Comparison of ENCODE assay signal across 1 cellular context in the genomic region with DNA sequence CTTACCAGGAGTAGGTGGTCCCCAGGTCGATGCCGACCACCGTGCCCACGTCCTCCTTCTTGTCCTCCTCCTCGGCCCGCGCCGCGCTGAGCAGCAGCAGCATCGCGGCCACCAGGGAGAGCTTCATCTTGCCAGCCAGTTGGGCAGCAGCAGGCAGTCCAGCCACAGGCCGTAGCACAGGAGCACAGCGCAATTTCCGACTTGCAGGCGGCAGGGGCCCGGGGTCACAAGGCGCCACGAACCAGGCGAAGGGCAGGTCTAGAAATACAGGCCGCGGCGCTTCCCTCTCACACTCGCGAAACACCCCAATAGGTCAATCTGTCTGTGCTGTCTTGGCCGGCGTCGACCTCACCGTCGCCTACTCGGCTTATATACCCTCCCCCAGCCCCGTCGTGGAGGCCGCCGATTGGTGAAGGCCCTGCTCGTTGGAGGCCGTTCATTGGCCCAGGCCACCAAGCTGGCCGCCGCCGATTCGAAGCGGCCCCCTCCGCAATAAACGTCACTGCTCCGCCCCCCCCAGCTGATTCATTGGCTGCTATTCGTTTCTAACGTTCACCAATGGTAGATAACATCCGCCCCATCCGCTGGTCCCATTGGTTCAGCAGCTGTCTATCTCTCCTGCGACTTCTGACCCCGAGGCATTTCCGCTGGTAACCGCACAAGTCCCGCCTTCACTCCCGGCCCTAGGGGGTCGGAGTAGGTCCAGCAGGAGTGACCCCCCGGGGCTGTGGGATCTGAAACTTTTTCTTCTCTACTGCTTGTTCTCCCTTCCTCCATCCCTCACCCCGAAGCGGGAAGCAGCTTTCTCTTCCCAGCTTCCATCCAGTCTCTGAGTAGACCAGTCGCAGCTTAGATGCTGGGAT.
TF ChIP-seq lines count a peak whose summit lies in the region.

TSS of gene HSPA5 (minus strand) at position 344 of the 863 bp plus-strand sequence. CDS start at position 127, 217 bp downstream.

TF ChIP-seq in HepG2, 621 proteins besides CTCF, POLR2A, EP300 and RAD21 (continued from another document and continues in another):
- TF ChIP-seq HNF1A (IDR thresholded peaks at IDR 0.05; ENCODE audit: low read depth): no peak; the same call in 1 of the 2 replicates
- peak; percentile 42; the same call in 1 of the 2 replicates for TF ChIP-seq HNF1A (CRISPR knock-in tag; IDR thresholded peaks at IDR 0.05; ENCODE audit: borderline replicate concordance)
- TF ChIP-seq ZNF10 (CRISPR knock-in tag; IDR thresholded peaks at IDR 0.05; ENCODE audit: borderline replicate concordance, low read depth): no peak
- no peak for TF ChIP-seq AHDC1 (CRISPR knock-in tag; IDR thresholded peaks at IDR 0.05; ENCODE audit: borderline replicate concordance)
- TF ChIP-seq ZSCAN12 (CRISPR knock-in tag; IDR thresholded peaks at IDR 0.05): no peak
- TF ChIP-seq ZNF362 (CRISPR knock-in tag; IDR thresholded peaks at IDR 0.05; ENCODE audit: borderline replicate concordance): no peak
- no peak for TF ChIP-seq ZNF124 (CRISPR knock-in tag; IDR thresholded peaks at IDR 0.05)
- 0 out of 2 replicates have a peak, but pooled peaks have one; percentile 22 for TF ChIP-seq E2F5 (CRISPR knock-in tag; conservative IDR thresholded peaks at IDR 0.05)
- no peak for TF ChIP-seq NFE2L2 (IDR thresholded peaks at IDR 0.05; ENCODE audit: low read length)
- TF ChIP-seq, protein P1, sequence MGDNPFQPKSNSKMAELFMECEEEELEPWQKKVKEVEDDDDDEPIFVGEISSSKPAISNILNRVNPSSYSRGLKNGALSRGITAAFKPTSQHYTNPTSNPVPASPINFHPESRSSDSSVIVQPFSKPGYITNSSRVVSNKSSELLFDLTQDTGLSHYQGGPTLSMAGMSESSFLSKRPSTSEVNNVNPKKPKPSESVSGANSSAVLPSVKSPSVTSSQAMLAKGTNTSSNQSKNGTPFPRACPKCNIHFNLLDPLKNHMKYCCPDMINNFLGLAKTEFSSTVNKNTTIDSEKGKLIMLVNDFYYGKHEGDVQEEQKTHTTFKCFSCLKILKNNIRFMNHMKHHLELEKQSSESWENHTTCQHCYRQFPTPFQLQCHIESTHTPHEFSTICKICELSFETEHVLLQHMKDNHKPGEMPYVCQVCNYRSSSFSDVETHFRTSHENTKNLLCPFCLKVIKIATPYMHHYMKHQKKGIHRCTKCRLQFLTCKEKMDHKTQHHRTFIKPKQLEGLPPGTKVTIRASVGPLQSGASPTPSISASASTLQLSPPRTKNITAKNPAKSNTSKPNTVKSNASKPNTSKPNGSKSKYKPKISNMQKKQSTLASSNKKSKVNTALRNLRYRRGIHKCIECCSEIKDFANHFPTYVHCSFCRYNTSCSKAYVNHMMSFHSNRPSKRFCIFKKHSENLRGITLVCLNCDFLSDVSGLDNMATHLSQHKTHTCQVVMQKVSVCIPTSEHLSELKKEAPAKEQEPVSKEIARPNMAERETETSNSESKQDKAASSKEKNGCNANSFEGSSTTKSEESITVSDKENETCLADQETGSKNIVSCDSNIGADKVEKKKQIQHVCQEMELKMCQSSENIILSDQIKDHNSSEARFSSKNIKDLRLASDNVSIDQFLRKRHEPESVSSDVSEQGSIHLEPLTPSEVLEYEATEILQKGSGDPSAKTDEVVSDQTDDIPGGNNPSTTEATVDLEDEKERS (CRISPR knock-in tag; IDR thresholded peaks at IDR 0.05): peak; percentile 42; the same call in 1 of the 2 replicates
- peak; percentile 77; the same call in 1 of the 2 replicates for TF ChIP-seq KDM5B (CRISPR knock-in tag; IDR thresholded peaks at IDR 0.05; ENCODE audit: borderline replicate concordance)
- peak; percentile 84 for TF ChIP-seq ZNF317 (CRISPR knock-in tag; IDR thresholded peaks at IDR 0.05)
- peak; percentile 90 for TF ChIP-seq ZNF792 (CRISPR knock-in tag; IDR thresholded peaks at IDR 0.05)
- TF ChIP-seq, protein P2, sequence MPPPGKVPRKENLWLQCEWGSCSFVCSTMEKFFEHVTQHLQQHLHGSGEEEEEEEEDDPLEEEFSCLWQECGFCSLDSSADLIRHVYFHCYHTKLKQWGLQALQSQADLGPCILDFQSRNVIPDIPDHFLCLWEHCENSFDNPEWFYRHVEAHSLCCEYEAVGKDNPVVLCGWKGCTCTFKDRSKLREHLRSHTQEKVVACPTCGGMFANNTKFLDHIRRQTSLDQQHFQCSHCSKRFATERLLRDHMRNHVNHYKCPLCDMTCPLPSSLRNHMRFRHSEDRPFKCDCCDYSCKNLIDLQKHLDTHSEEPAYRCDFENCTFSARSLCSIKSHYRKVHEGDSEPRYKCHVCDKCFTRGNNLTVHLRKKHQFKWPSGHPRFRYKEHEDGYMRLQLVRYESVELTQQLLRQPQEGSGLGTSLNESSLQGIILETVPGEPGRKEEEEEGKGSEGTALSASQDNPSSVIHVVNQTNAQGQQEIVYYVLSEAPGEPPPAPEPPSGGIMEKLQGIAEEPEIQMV (CRISPR knock-in tag; IDR thresholded peaks at IDR 0.05; ENCODE audit: low read depth): peak; percentile 59; the same call in 1 of the 2 replicates
- TF ChIP-seq ADNP (CRISPR knock-in tag; IDR thresholded peaks at IDR 0.05): no peak
- peak; percentile 96 for TF ChIP-seq DMAP1 (CRISPR knock-in tag; IDR thresholded peaks at IDR 0.05)
- TF ChIP-seq GZF1 (CRISPR knock-in tag; IDR thresholded peaks at IDR 0.05): no peak
- TF ChIP-seq KLF15 (CRISPR knock-in tag; IDR thresholded peaks at IDR 0.05; ENCODE audit: borderline replicate concordance): 0 out of 2 replicates have a peak, but pooled peaks have one; percentile 58
- TF ChIP-seq, protein P3, sequence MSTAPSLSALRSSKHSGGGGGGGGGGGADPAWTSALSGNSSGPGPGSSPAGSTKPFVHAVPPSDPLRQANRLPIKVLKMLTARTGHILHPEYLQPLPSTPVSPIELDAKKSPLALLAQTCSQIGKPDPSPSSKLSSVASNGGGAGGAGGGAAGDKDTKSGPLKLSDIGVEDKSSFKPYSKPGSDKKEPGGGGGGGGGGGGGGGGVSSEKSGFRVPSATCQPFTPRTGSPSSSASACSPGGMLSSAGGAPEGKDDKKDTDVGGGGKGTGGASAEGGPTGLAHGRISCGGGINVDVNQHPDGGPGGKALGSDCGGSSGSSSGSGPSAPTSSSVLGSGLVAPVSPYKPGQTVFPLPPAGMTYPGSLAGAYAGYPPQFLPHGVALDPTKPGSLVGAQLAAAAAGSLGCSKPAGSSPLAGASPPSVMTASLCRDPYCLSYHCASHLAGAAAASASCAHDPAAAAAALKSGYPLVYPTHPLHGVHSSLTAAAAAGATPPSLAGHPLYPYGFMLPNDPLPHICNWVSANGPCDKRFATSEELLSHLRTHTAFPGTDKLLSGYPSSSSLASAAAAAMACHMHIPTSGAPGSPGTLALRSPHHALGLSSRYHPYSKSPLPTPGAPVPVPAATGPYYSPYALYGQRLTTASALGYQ (CRISPR knock-in tag; IDR thresholded peaks at IDR 0.05): no peak
- TF ChIP-seq MIXL1 (CRISPR knock-in tag; IDR thresholded peaks at IDR 0.05): peak; percentile 23; the same call in 1 of the 2 replicates
- TF ChIP-seq MNT (IDR thresholded peaks at IDR 0.05): no peak
- no peak for TF ChIP-seq TCF7L2 (IDR thresholded peaks at IDR 0.05; ENCODE audit: low read depth, low read length)
- TF ChIP-seq, protein P4, sequence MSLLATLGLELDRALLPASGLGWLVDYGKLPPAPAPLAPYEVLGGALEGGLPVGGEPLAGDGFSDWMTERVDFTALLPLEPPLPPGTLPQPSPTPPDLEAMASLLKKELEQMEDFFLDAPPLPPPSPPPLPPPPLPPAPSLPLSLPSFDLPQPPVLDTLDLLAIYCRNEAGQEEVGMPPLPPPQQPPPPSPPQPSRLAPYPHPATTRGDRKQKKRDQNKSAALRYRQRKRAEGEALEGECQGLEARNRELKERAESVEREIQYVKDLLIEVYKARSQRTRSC (CRISPR knock-in tag; IDR thresholded peaks at IDR 0.05; ENCODE audit: low read depth): no peak
- TF ChIP-seq ATM (IDR thresholded peaks at IDR 0.05; ENCODE audit: borderline replicate concordance): no peak
